9 cellular contexts compared by ENCODE assay signal in the genomic region with DNA sequence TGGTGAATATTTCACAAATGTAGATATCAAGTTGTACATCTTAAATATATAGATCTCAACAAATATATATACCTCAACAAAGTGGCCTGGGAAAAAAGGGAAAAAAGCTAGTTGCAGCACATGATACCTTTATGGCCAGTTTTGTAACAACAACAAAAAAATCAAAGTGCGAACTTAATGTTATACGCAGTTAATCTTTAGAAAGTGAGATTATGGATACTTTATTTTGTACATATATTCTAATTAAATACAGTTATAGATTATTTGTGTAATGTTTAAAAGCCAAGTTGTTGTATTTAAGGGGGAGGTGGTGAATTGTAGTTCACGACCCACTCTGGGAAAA. TPM values are rescaled to one million over a fixed set of nuclear protein-coding genes. Genes with fewer than 3 reads are reported as not detected.
DNase-seq lines count a peak whose midpoint lies in the region; ATAC-seq, FAIRE-seq and TF ChIP-seq lines count a peak whose summit lies in the region.
"Had no signal": no experiment of that assay in that cellular context is flagged by ENCODE, and none has a peak within 500 bp of the region (broad histone marks: within the 10 kb centered on the region; RNA-seq: fewer than 3 reads in every experiment).

No MANE protein-coding gene starts in this region.

- DNase-seq in A549 (ENCODE audit: low read depth in 1 of 2, low spot score in 1 of 2) (no peak), breast epithelium (ENCODE audit: low spot score in 2 of 2) (no peak), NCI-H2227 (lab: John Stamatoyannopoulos, UW; ENCODE audit: unreplicated experiment) (no peak), trophoblast cell (no peak), NCI-H187 (lab: John Stamatoyannopoulos, UW) (no peak)

- no peak for TF ChIP-seq POLR2A in A549 (IDR thresholded peaks at IDR 0.05; ENCODE audit: low read length)
- TF ChIP-seq POLR2A in breast epithelium (IDR thresholded peaks at IDR 0.05): no peak

- H3K4me1 ChIP-seq in A549 (no peaks in the 10 kb centered on the region), HUES6 (ENCODE audit: control insufficient read depth, insufficient read depth, low read length) (no peaks in the 10 kb centered on the region), breast epithelium (no peaks in the 10 kb centered on the region), muscle layer of duodenum (ENCODE audit: control insufficient read depth in 1 of 2, insufficient read depth in 2 of 2, low read length in 2 of 2) (peaks cover 3 to 7% of the 10 kb centered on the region in 2 donors), trophoblast cell (ENCODE audit: control insufficient read depth in 1 of 2, insufficient read depth in 2 of 2, low read length in 2 of 2) (no peaks in the 10 kb centered on the region)

- POLR2A ChIA-PET in A549 (lab: Yijun Ruan, JAX): no interaction called here

- no peak for TF ChIP-seq EP300 in A549 (IDR thresholded peaks at IDR 0.05)

- H2BK12ac ChIP-seq in trophoblast cell (ENCODE audit: low read length): no peak overlapping the region

- H2AFZ ChIP-seq in trophoblast cell (ENCODE audit: insufficient read depth, low read length, poor library complexity): no peak overlapping the region

- no peak for FAIRE-seq in A549 (lab: Jason Lieb, UNC)

- intact Hi-C loops in breast epithelium (cut with DNase I; ENCODE audit: low total_unique reads): no loop called here

- peaks cover 4% of the 10 kb centered on the region for H3K79me1 ChIP-seq in trophoblast cell (ENCODE audit: low read length)

- no peak overlapping the region for H4K8ac ChIP-seq in trophoblast cell (ENCODE audit: low read depth, low read length)

- CTCF ChIA-PET in A549 (lab: Yijun Ruan, JAX): interaction anchor here (0.6 to 1.4 kb wide), 3 partner anchors 36 to 76 kb away, joined by 4 to 6 read pairs (median 4); no protein-coding TSS in a partner anchor

- peaks cover 28% of the 10 kb centered on the region; the same call in 2 of the 3 replicates for H3K9me3 ChIP-seq in A549
- H3K9me3 ChIP-seq in HUES6 (ENCODE audit: control insufficient read depth, insufficient read depth, low read depth, low read length): peaks cover 28% of the 10 kb centered on the region
- H3K9me3 ChIP-seq in breast epithelium: peaks cover 22 to 32% of the 10 kb centered on the region in 2 donors
- peaks cover 0 to 24% of the 10 kb centered on the region in 2 donors for H3K9me3 ChIP-seq in muscle layer of duodenum (ENCODE audit: control insufficient read depth in 1 of 2, low read length in 2 of 2)
- H3K9me3 ChIP-seq in trophoblast cell (ENCODE audit: insufficient read depth, low read depth, low read length): peaks cover 8% of the 10 kb centered on the region

- no peak overlapping the region for H3K9ac ChIP-seq in HUES6 (ENCODE audit: low read length)
- H3K9ac ChIP-seq in trophoblast cell (ENCODE audit: low read length): no peak overlapping the region

- H2BK120ac ChIP-seq in trophoblast cell (ENCODE audit: insufficient read depth, low read length, poor library complexity): no peak overlapping the region

- H3K79me2 ChIP-seq in trophoblast cell (ENCODE audit: control insufficient read depth, insufficient read depth, low read length, poor library complexity): peaks cover 5% of the 10 kb centered on the region

- no peak overlapping the region for H4K12ac ChIP-seq in trophoblast cell (ENCODE audit: low read depth, low read length)

- no peak overlapping the region for H3K14ac ChIP-seq in trophoblast cell (ENCODE audit: low read length)

- no peak overlapping the region for H4K91ac ChIP-seq in trophoblast cell (ENCODE audit: low read depth, low read length)

- H3K27me3 ChIP-seq in HUES6 (ENCODE audit: control insufficient read depth, insufficient read depth, low read length): no peaks in the 10 kb centered on the region
- no peaks in the 10 kb centered on the region for H3K27me3 ChIP-seq in breast epithelium
- H3K27me3 ChIP-seq in muscle layer of duodenum (ENCODE audit: low read depth, low read length): no peaks in the 10 kb centered on the region
- H3K27me3 ChIP-seq in trophoblast cell (ENCODE audit: insufficient read depth, low read length): no peaks in the 10 kb centered on the region

- peaks cover 15% of the 10 kb centered on the region for H3K36me3 ChIP-seq in HUES6 (ENCODE audit: control insufficient read depth, insufficient read depth, low read length)
- no peaks in the 10 kb centered on the region for H3K36me3 ChIP-seq in breast epithelium
- peaks cover 0 to 7% of the 10 kb centered on the region in 2 donors for H3K36me3 ChIP-seq in muscle layer of duodenum (ENCODE audit: control insufficient read depth in 1 of 2, insufficient read depth in 2 of 2, low read length in 2 of 2)
- H3K36me3 ChIP-seq in trophoblast cell (ENCODE audit: control insufficient read depth in 1 of 2, insufficient read depth in 2 of 2, low read length in 2 of 2): peaks cover 5 to 10% of the 10 kb centered on the region in 2 experiments

- ATAC-seq in A549 (no peak), HG03280 (IDR thresholded peaks at IDR 0.05; ENCODE audit: unreplicated experiment) (no peak)

- no peak overlapping the region for H2AK5ac ChIP-seq in trophoblast cell (ENCODE audit: low read length)

- H3K4me2 ChIP-seq in A549: peak overlapping the region; percentile 82
- no peak overlapping the region for H3K4me2 ChIP-seq in trophoblast cell (ENCODE audit: low read length)

- H3K18ac ChIP-seq in trophoblast cell (ENCODE audit: low read length): no peak overlapping the region

- H3K4ac ChIP-seq in trophoblast cell (ENCODE audit: low read depth, low read length): no peak overlapping the region

- H3K23ac ChIP-seq in trophoblast cell (ENCODE audit: low read length): no peak overlapping the region

- no peak for TF ChIP-seq RAD21 in A549 (conservative IDR thresholded peaks at IDR 0.05 in 1 of 2, IDR thresholded peaks at IDR 0.05 in 1 of 2)

- TF ChIP-seq CTCF in A549 (IDR thresholded peaks at IDR 0.05) (no peak), breast epithelium (IDR thresholded peaks at IDR 0.05) (no peak)

- 51% methylated on average over 3 of the region's 3 CpGs for WGBS in A549 (ENCODE audit: missing lambda C conversion rate)
- WGBS in trophoblast cell (ENCODE audit: extremely low coverage, insufficient coverage, insufficient read length): no CpG with 5 or more reads among the region's 3 CpGs

- H3K27ac ChIP-seq in A549 (peak overlapping the region; percentile 94 to 100; a peak in 5 of 6 replicates), HUES6 (ENCODE audit: low read depth, low read length) (no peak overlapping the region), breast epithelium (peak overlapping the region; percentile 96 to 97), muscle layer of duodenum (ENCODE audit: low read length) (no peak overlapping the region), trophoblast cell (ENCODE audit: low read depth, low read length) (no peak overlapping the region)

- peak overlapping the region; percentile 98 for H3K4me3 ChIP-seq in A549
- H3K4me3 ChIP-seq in HUES6 (ENCODE audit: low read depth, low read length): peak overlapping the region; percentile 98
- peak overlapping the region; percentile 75 to 93 (median 83) for H3K4me3 ChIP-seq in breast epithelium
- H3K4me3 ChIP-seq in muscle layer of duodenum (ENCODE audit: low read depth in 1 of 2, low read length in 2 of 2): peak overlapping the region; percentile 88 to 97
- no peak overlapping the region for H3K4me3 ChIP-seq in trophoblast cell (ENCODE audit: low read depth, low read length)

- H2BK5ac ChIP-seq in trophoblast cell (ENCODE audit: low read depth, low read length, poor library complexity): no peak overlapping the region

TF ChIP-seq in A549, 52 proteins besides CTCF, POLR2A, EP300 and RAD21 (continues in another document):
- TF ChIP-seq NFE2L2 (conservative IDR thresholded peaks at IDR 0.05; ENCODE audit: low read length) (no peak), HOXB5 (CRISPR knock-in tag; IDR thresholded peaks at IDR 0.05) (no peak), ZC3H11A (IDR thresholded peaks at IDR 0.05) (no peak)

RNA-seq across cellular contexts. Expression of a gene that starts 0.4 kb away (rescaled TPM):
- 14.0 and 16.1 TPM in 2 replicates for polyA plus RNA-seq in A549 (2011; rRNA removed)
- 2.9 and 4.7 TPM in 2 replicates for polyA plus RNA-seq in A549 (2012; cell fraction: cytosol; rRNA removed)
- polyA plus RNA-seq in A549 (2012; cell fraction: nucleus; rRNA removed): 1.4 and 2.2 TPM in 2 replicates
- 12.1 to 14.4 TPM (median 13.3 TPM) in 3 replicates for polyA plus RNA-seq in A549 (2017; fragmentation: RNase III; extraction: RNeasy Plus Mini Kit Qiagen cat#74134 plus additional on column Dnase treatment)
- polyA minus RNA-seq in A549 (2011; rRNA and poly(A)+ RNA removed): 9.1 and 11.8 TPM in 2 replicates
- total RNA-seq in breast epithelium: 10 to 100 TPM in 2 of 3 donors, 1 to 10 TPM in 1; 7.0 to 16.0 (median 12.5) TPM
- 8.6 and 8.7 TPM in 2 replicates for polyA plus RNA-seq in trophoblast cell (2013)

RNA-seq across cellular contexts. Expression of a gene that starts 31.4 kb away (rescaled TPM):
- polyA plus RNA-seq in A549 (2011; rRNA removed): 0.79 and 0.90 TPM in 2 replicates
- polyA plus RNA-seq in A549 (2012; cell fraction: cytosol; rRNA removed): 1.1 and 1.4 TPM in 2 replicates
- 3.0 and 3.8 TPM in 2 replicates for polyA plus RNA-seq in A549 (2012; cell fraction: nucleus; rRNA removed)
- 0.83 to 1.3 TPM (median 1.1 TPM) in 3 replicates for polyA plus RNA-seq in A549 (2017; fragmentation: RNase III; extraction: RNeasy Plus Mini Kit Qiagen cat#74134 plus additional on column Dnase treatment)
- 0.44 and 0.87 TPM in 2 replicates for polyA minus RNA-seq in A549 (2011; rRNA and poly(A)+ RNA removed)
- 10 to 100 TPM; 10.5 to 17.6 (median 10.7) TPM for total RNA-seq in breast epithelium
- polyA plus RNA-seq in trophoblast cell (2013): 0.08 and 0.15 TPM in 2 replicates

RNA-seq across cellular contexts. Expression of a gene that starts 59.0 kb away (rescaled TPM):
- not detected in 2 replicates for polyA plus RNA-seq in A549 (2011; rRNA removed)
- polyA plus RNA-seq in A549 (2012; cell fraction: cytosol; rRNA removed): not detected in 2 replicates
- not detected in 2 replicates for polyA plus RNA-seq in A549 (2012; cell fraction: nucleus; rRNA removed)
- not detected in 3 replicates for polyA plus RNA-seq in A549 (2017; fragmentation: RNase III; extraction: RNeasy Plus Mini Kit Qiagen cat#74134 plus additional on column Dnase treatment)
- polyA minus RNA-seq in A549 (2011; rRNA and poly(A)+ RNA removed): not detected in 2 replicates
- total RNA-seq in breast epithelium: not detected
- 0.37 and 0.41 TPM in 2 replicates for polyA plus RNA-seq in trophoblast cell (2013)
- total RNA-seq: renal cortical epithelial cell had no signal

Comparison
In these comparisons a context has a peak if more than half of its experiments do, and no peak if none do; other contexts are left out.
1. H3K27ac ChIP-seq: peak in A549 (2 of 2) and breast epithelium (2 of 2); none in HUES6 (single experiment), muscle layer of duodenum (single experiment) and trophoblast cell (single experiment).